Comparison of ENCODE assay signal across 8 cellular contexts in genomic region chr1:31762726-31763670, GRCh38. TPM values are rescaled to one million over a fixed set of nuclear protein-coding genes. Genes with fewer than 3 reads are reported as not detected.
A peak's percentile ranks its signal among the peaks of the same experiment; 100 is the strongest.
DNase-seq lines count a peak whose midpoint lies in the region; ATAC-seq, FAIRE-seq and TF ChIP-seq lines count a peak whose summit lies in the region.

No MANE protein-coding gene starts in this region.

- FAIRE-seq in GM19239 (lab: Jason Lieb, UNC): no peak

- no peak for TF ChIP-seq POLR2A in right lobe of liver (IDR thresholded peaks at IDR 0.05)

- H3K4me3 ChIP-seq in ACC112 (ENCODE audit: low read depth, low read length): peak overlapping the region; percentile 81
- H3K4me3 ChIP-seq in dorsolateral prefrontal cortex: peak overlapping the region; percentile 48 to 95 (median 73)
- H3K4me3 ChIP-seq in right lobe of liver: no peak overlapping the region

- no peak overlapping the region for H3K27ac Mint-ChIP-seq in activated CD4-positive, alpha-beta T cell treated with anti-CD3 and anti-CD28 coated beads, Interleukin-2, amount 10 ng/mL, durations not matched to agents 7 days and 5 days

- H3K27ac ChIP-seq in ACC112 (ENCODE audit: low read depth, low read length) (no peak overlapping the region), dorsolateral prefrontal cortex (peak overlapping the region in 48 of 59 donors; percentile 0 to 88 (median 70)), right lobe of liver (no peak overlapping the region)

- H3K36me3 ChIP-seq in ACC112 (ENCODE audit: insufficient read depth, low read length): no peaks in the 10 kb centered on the region
- no peaks in the 10 kb centered on the region for H3K36me3 ChIP-seq in right lobe of liver

- no peaks in the 10 kb centered on the region for H3K36me3 Mint-ChIP-seq in activated CD4-positive, alpha-beta T cell treated with anti-CD3 and anti-CD28 coated beads, Interleukin-2, amount 10 ng/mL, durations not matched to agents 7 days and 5 days (ENCODE audit: low read depth)

- no peaks in the 10 kb centered on the region for H3K9me3 ChIP-seq in right lobe of liver

- no peaks in the 10 kb centered on the region for H3K79me2 ChIP-seq in ACC112 (ENCODE audit: control insufficient read depth, insufficient read depth, low read length, unreplicated experiment)

- CTCF ChIA-PET in activated CD4-positive, alpha-beta T cell treated with anti-CD3 and anti-CD28 coated beads, Interleukin-2, amount 10 ng/mL, durations not matched to agents 7 days and 5 days (lab: Charles Lee): interaction anchor here (0.6 to 8.4 kb wide), 8 partner anchors 13 to 211 kb away, joined by 3 to 44 read pairs (median 5); no protein-coding TSS in a partner anchor

- POLR2A ChIA-PET in activated CD4-positive, alpha-beta T cell treated with anti-CD3 and anti-CD28 coated beads, Interleukin-2, amount 10 ng/mL, durations not matched to agents 7 days and 5 days (lab: Charles Lee): no interaction called here

- DNase-seq in GM19239 (ENCODE audit: insufficient read length, low spot score) (peak; percentile 71), NCI-H460 (ENCODE audit: extremely low read depth, low read depth) (peak; percentile 60), dorsolateral prefrontal cortex (peak; percentile 68 to 89 (median 80)), right lobe of liver (peak in 1 of 3 donors; percentile 50)
- DNase-seq in activated CD4-positive, alpha-beta T cell treated with anti-CD3 and anti-CD28 coated beads, Interleukin-2, amount 10 ng/mL, durations not matched to agents 7 days and 5 days: peak; percentile 66
- peak in 2 of 3 donors; percentile 36 to 64 for DNase-seq in stimulated activated CD4-positive, alpha-beta T cell treated with anti-CD3 and anti-CD28 coated beads, TNF-alpha, amount 100 ng/mL, for 1 hour (ENCODE audit: low read depth in 3 of 3, low spot score in 1 of 3)

- no peaks in the 10 kb centered on the region for H3K27me3 ChIP-seq in ACC112 (ENCODE audit: insufficient read depth, low read length)
- no peaks in the 10 kb centered on the region for H3K27me3 ChIP-seq in dorsolateral prefrontal cortex
- peaks cover 4 to 16% of the 10 kb centered on the region in 2 donors for H3K27me3 ChIP-seq in right lobe of liver

- TF ChIP-seq CTCF in dorsolateral prefrontal cortex (IDR thresholded peaks at IDR 0.05 in 54 of 56, conservative IDR thresholded peaks at IDR 0.05 in 2 of 56; ENCODE audit: low read depth in 1 of 56, partially characterized antibody in 56 of 56): peak; percentile 47 to 90 (median 78)
- peak; percentile 30 to 46 (median 34) for TF ChIP-seq CTCF in right lobe of liver (IDR thresholded peaks at IDR 0.05)

- no peaks in the 10 kb centered on the region for H3K9me3 Mint-ChIP-seq in activated CD4-positive, alpha-beta T cell treated with anti-CD3 and anti-CD28 coated beads, Interleukin-2, amount 10 ng/mL, durations not matched to agents 7 days and 5 days

- H3K4me1 ChIP-seq in ACC112 (ENCODE audit: control insufficient read depth, insufficient read depth, low read length, unreplicated experiment) (peaks cover 36% of the 10 kb centered on the region), right lobe of liver (peaks cover 0 to 12% (median 0%) of the 10 kb centered on the region in 4 donors)

- peaks cover 64% of the 10 kb centered on the region for H3K27me3 Mint-ChIP-seq in activated CD4-positive, alpha-beta T cell treated with anti-CD3 and anti-CD28 coated beads, Interleukin-2, amount 10 ng/mL, durations not matched to agents 7 days and 5 days

- peak overlapping the region; percentile 65 for H3K4me3 Mint-ChIP-seq in activated CD4-positive, alpha-beta T cell treated with anti-CD3 and anti-CD28 coated beads, Interleukin-2, amount 10 ng/mL, durations not matched to agents 7 days and 5 days

- peaks cover 31% of the 10 kb centered on the region for H3K4me1 Mint-ChIP-seq in activated CD4-positive, alpha-beta T cell treated with anti-CD3 and anti-CD28 coated beads, Interleukin-2, amount 10 ng/mL, durations not matched to agents 7 days and 5 days

- H2AFZ ChIP-seq in ACC112 (ENCODE audit: low read length, unreplicated experiment): peak overlapping the region; percentile 61

- WGBS in right lobe of liver (ENCODE audit: insufficient coverage, low coverage, low lambda C conversion rate, missing lambda C conversion rate): 1% methylated on average over 31 of the region's 60 CpGs

- intact Hi-C loops in dorsolateral prefrontal cortex (cut with DNase I) (loop anchor here (5.0 to 10.0 kb wide), 4 partner anchors 51 to 299 kb away; partner anchors contain the start of genes KHDRBS1 (in 1 of the 2) and PTP4A2 (in 1 of the 2)), right lobe of liver (cut with DNase I) (no loop called here)

- ATAC-seq in right lobe of liver (peak; percentile 53 to 65 (median 56)), GM21723 (IDR thresholded peaks at IDR 0.05; ENCODE audit: unreplicated experiment) (no peak)

RNA-seq across cellular contexts. Expression of gene ADGRB2, which starts 1.1 kb away (rescaled TPM):
- total RNA-seq in NCI-H460 (2014; rRNA removed; shearing (Covaris generic)): 2.3 and 2.5 TPM in 2 replicates
- 23.7 and 24.0 TPM in 2 replicates for polyA plus RNA-seq in NCI-H460 (2014; cell fraction: nucleus; rRNA removed)
- under 1 TPM; 0.27 to 0.31 TPM for total RNA-seq in activated CD4-positive, alpha-beta T cell treated with anti-CD3 and anti-CD28 coated beads, Interleukin-2, amount 10 ng/mL, durations not matched to agents 7 days and 5 days
- total RNA-seq in dorsolateral prefrontal cortex: 100 to 1,000 TPM; 101 to 272 (median 186) TPM
- total RNA-seq in right lobe of liver: under 1 TPM in 2 of 6 experiments, not detected in 4; 0.06 TPM

RNA-seq across cellular contexts. Expression of gene SPOCD1, which starts 52.8 kb away (rescaled TPM):
- 0.57 and 0.81 TPM in 2 replicates for total RNA-seq in NCI-H460 (2014; rRNA removed; shearing (Covaris generic))
- polyA plus RNA-seq in NCI-H460 (2014; cell fraction: nucleus; rRNA removed): 0.31 and 0.32 TPM in 2 replicates
- total RNA-seq in activated CD4-positive, alpha-beta T cell treated with anti-CD3 and anti-CD28 coated beads, Interleukin-2, amount 10 ng/mL, durations not matched to agents 7 days and 5 days: under 1 TPM; 0.08 to 0.25 TPM
- total RNA-seq in dorsolateral prefrontal cortex (1 to 10 TPM in 68 of 120 experiments, under 1 TPM in 48, not detected in 4; 0.14 to 9.4 (median 1.1) TPM), right lobe of liver (under 1 TPM in 4 of 6 experiments, not detected in 2; 0.15 to 0.74 (median 0.36) TPM)

RNA-seq across cellular contexts. Expression of gene COL16A1, which starts 59.2 kb away (rescaled TPM):
- total RNA-seq in NCI-H460 (2014; rRNA removed; shearing (Covaris generic)): 2.5 and 3.4 TPM in 2 replicates
- 15.9 and 24.3 TPM in 2 replicates for polyA plus RNA-seq in NCI-H460 (2014; cell fraction: nucleus; rRNA removed)
- total RNA-seq in activated CD4-positive, alpha-beta T cell treated with anti-CD3 and anti-CD28 coated beads, Interleukin-2, amount 10 ng/mL, durations not matched to agents 7 days and 5 days: not detected
- total RNA-seq in dorsolateral prefrontal cortex (100 to 1,000 TPM in 60 of 120 experiments, 10 to 100 TPM in 60; 24.6 to 285 (median 97.8) TPM), right lobe of liver (1 to 10 TPM in 5 of 6 experiments, under 1 TPM in 1; 0.73 to 3.5 (median 1.9) TPM)

Comparison
In these comparisons a context has a peak if more than half of its experiments do, and no peak if none do; other contexts are left out.
1. H3K27ac ChIP-seq: peak in dorsolateral prefrontal cortex (48 of 59); none in ACC112 (single experiment) and right lobe of liver (0 of 3).
2. H3K4me3 ChIP-seq: peak in ACC112 (single experiment) and dorsolateral prefrontal cortex (59 of 59); none in right lobe of liver (0 of 3).
3. RNA of gene ADGRB2, which starts 1.1 kb away (total RNA-seq): 101 to 272 TPM in dorsolateral prefrontal cortex; 2.3 to 2.5 TPM in NCI-H460, 0.27 to 0.31 TPM in activated CD4-positive, alpha-beta T cell treated with anti-CD3 and anti-CD28 coated beads, Interleukin-2, amount 10 ng/mL, durations not matched to agents 7 days and 5 days and 0.06 TPM in right lobe of liver; every median in the first group is over 10 times any median in the second.
4. intact Hi-C loops: an anchor here in dorsolateral prefrontal cortex (5.0 to 10.0 kb wide); none called in right lobe of liver.